Comparison of ENCODE assay signal across 10 cellular contexts in the genomic region with DNA sequence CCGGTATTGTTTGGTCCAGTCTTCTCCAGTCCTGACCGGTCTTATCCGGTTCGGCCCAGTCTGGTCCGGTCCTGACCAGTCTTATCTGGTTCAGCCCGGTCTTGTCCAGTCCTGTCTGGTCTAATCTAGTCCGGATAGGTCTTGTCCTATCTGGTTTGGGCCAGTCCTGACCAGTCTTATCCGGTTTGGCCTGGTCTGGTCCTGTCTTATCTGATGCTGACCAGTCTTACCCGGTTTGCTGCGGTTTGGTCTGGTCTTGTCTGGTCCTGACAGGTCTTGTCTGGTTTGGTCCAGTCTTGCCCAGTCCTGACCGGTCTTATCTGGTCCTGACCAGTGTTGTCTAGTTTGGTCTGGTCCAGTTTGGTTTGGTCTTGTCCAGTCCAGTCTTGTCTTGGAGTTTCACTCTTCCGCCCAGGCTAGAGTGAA. TPM values are rescaled to one million over a fixed set of nuclear protein-coding genes. Genes with fewer than 3 reads are reported as not detected.
A peak's percentile ranks its signal among the peaks of the same experiment; 100 is the strongest.
DNase-seq lines count a peak whose midpoint lies in the region; ATAC-seq, FAIRE-seq and TF ChIP-seq lines count a peak whose summit lies in the region.
"Had no signal": no experiment of that assay in that cellular context is flagged by ENCODE, and none has a peak within 500 bp of the region (broad histone marks: within the 10 kb centered on the region; RNA-seq: fewer than 3 reads in every experiment).

No MANE protein-coding gene starts in this region.

- no peaks in the 10 kb centered on the region for H3K27me3 Mint-ChIP-seq in activated CD4-positive, alpha-beta memory T cell treated with anti-CD3 and anti-CD28 coated beads for 36 hours
- no peaks in the 10 kb centered on the region for H3K27me3 Mint-ChIP-seq in activated CD4-positive, alpha-beta memory T cell treated with anti-CD3 and anti-CD28 coated beads, Interleukin-2, amount 10 ng/mL, durations not matched to agents 7 days and 5 days

- H3K4me1 ChIP-seq in fibroblast of lung (ENCODE audit: control insufficient read depth, extremely low read depth, insufficient read depth, low read length), result no peaks in the 10 kb centered on the region
- no peaks in the 10 kb centered on the region for H3K4me1 ChIP-seq in pancreas
- no peaks in the 10 kb centered on the region for H3K4me1 ChIP-seq in small intestine (ENCODE audit: control insufficient read depth in 2 of 2, insufficient read depth in 1 of 2, low read depth in 1 of 2, low read length in 1 of 2)

- DNase-seq in activated CD4-positive, alpha-beta memory T cell treated with anti-CD3 and anti-CD28 coated beads for 36 hours, result peak; percentile 35
- DNase-seq in activated CD4-positive, alpha-beta memory T cell treated with anti-CD3 and anti-CD28 coated beads, Interleukin-2, amount 10 ng/mL, durations not matched to agents 7 days and 5 days, result no peak
- DNase-seq in RKO (ENCODE audit: low spot score) (peak; percentile 26), fibroblast of lung (ENCODE audit: low read depth in 2 of 2) (no peak), pancreas (no peak), small intestine (no peak), NCI-H128 (lab: John Stamatoyannopoulos, UW; ENCODE audit: unreplicated experiment) (no peak)

- no peak overlapping the region for H3K27ac Mint-ChIP-seq in activated CD4-positive, alpha-beta memory T cell treated with anti-CD3 and anti-CD28 coated beads for 36 hours
- no peak overlapping the region for H3K27ac Mint-ChIP-seq in activated CD4-positive, alpha-beta memory T cell treated with anti-CD3 and anti-CD28 coated beads, Interleukin-2, amount 10 ng/mL, durations not matched to agents 7 days and 5 days

- TF ChIP-seq CTCF in fibroblast of lung (conservative IDR thresholded peaks at IDR 0.05 in 1 of 2, IDR thresholded peaks at IDR 0.05 in 1 of 2; ENCODE audit: low read depth in 1 of 2, low read length in 2 of 2) (no peak), pancreas (IDR thresholded peaks at IDR 0.05) (no peak)

- 92 to 97% methylated on average over 12 of the region's 12 CpGs for WGBS in pancreas, 2 donors
- 94 to 97% (median 95%) methylated on average over 12 of the region's 12 CpGs for WGBS in small intestine, 3 donors

- H3K4me3 ChIP-seq in fibroblast of lung (replicated peaks in 1 of 4; ENCODE audit: control extremely low read depth in 1 of 4, insufficient read depth in 1 of 4, low read depth in 3 of 4, low read length in 4 of 4) (no peak overlapping the region), pancreas (no peak overlapping the region), small intestine (ENCODE audit: low read depth in 1 of 2, low read length in 2 of 2) (no peak overlapping the region)

- POLR2A ChIA-PET in activated CD4-positive, alpha-beta memory T cell treated with anti-CD3 and anti-CD28 coated beads for 36 hours (lab: Charles Lee), result no interaction called here
- POLR2A ChIA-PET in activated CD4-positive, alpha-beta memory T cell treated with anti-CD3 and anti-CD28 coated beads, Interleukin-2, amount 10 ng/mL, durations not matched to agents 7 days and 5 days (lab: Charles Lee), result no interaction called here

- CTCF ChIA-PET in activated CD4-positive, alpha-beta memory T cell treated with anti-CD3 and anti-CD28 coated beads for 36 hours (lab: Charles Lee), result no interaction called here
- CTCF ChIA-PET in activated CD4-positive, alpha-beta memory T cell treated with anti-CD3 and anti-CD28 coated beads, Interleukin-2, amount 10 ng/mL, durations not matched to agents 7 days and 5 days (lab: Charles Lee), result no interaction called here

- peak in 3 of 4 donors; percentile 18 to 50 (median 45) for ATAC-seq in pancreas
- ATAC-seq in HG03457 (IDR thresholded peaks at IDR 0.05; ENCODE audit: unreplicated experiment), result no peak
- ATAC-seq: Right ventricle myocardium inferior had no signal

- H4K20me1 ChIP-seq in fibroblast of lung (ENCODE audit: control insufficient read depth, extremely low read depth, insufficient read depth, low read length), result no peaks in the 10 kb centered on the region

- no peak overlapping the region for H3K4me3 Mint-ChIP-seq in activated CD4-positive, alpha-beta memory T cell treated with anti-CD3 and anti-CD28 coated beads for 36 hours
- H3K4me3 Mint-ChIP-seq in activated CD4-positive, alpha-beta memory T cell treated with anti-CD3 and anti-CD28 coated beads, Interleukin-2, amount 10 ng/mL, durations not matched to agents 7 days and 5 days, result no peak overlapping the region

- no peak overlapping the region for H3K4me2 ChIP-seq in fibroblast of lung (ENCODE audit: extremely low read depth, insufficient read depth, low read length)

- H3K36me3 Mint-ChIP-seq in activated CD4-positive, alpha-beta memory T cell treated with anti-CD3 and anti-CD28 coated beads for 36 hours, result peaks cover 83% of the 10 kb centered on the region
- H3K36me3 Mint-ChIP-seq in activated CD4-positive, alpha-beta memory T cell treated with anti-CD3 and anti-CD28 coated beads, Interleukin-2, amount 10 ng/mL, durations not matched to agents 7 days and 5 days (ENCODE audit: low read depth), result peaks cover 92% of the 10 kb centered on the region

- H3K27ac ChIP-seq in fibroblast of lung (ENCODE audit: insufficient read depth, low read length) (peak overlapping the region; percentile 54), pancreas (no peak overlapping the region), small intestine (ENCODE audit: low read depth in 1 of 2, low read length in 1 of 2) (no peak overlapping the region)
- H3K27ac ChIP-seq: VCaP had no signal

- H3K9me3 ChIP-seq in fibroblast of lung (ENCODE audit: control insufficient read depth, insufficient read depth, low read depth, low read length) (no peaks in the 10 kb centered on the region), pancreas (no peaks in the 10 kb centered on the region), small intestine (ENCODE audit: control insufficient read depth, low read depth) (no peaks in the 10 kb centered on the region)

- no peak overlapping the region for H2AFZ ChIP-seq in fibroblast of lung (ENCODE audit: low read length)

- H3K27me3 ChIP-seq in fibroblast of lung (ENCODE audit: control insufficient read depth, insufficient read depth, low read length) (no peaks in the 10 kb centered on the region), pancreas (no peaks in the 10 kb centered on the region), small intestine (ENCODE audit: control insufficient read depth in 2 of 2, insufficient read depth in 2 of 2, low read length in 2 of 2) (no peaks in the 10 kb centered on the region)

- peaks cover 2% of the 10 kb centered on the region for H3K79me2 ChIP-seq in fibroblast of lung (ENCODE audit: control insufficient read depth, insufficient read depth, low read length)

- H3K36me3 ChIP-seq in fibroblast of lung (ENCODE audit: control insufficient read depth, insufficient read depth, low read length), result peaks cover 33% of the 10 kb centered on the region
- H3K36me3 ChIP-seq in pancreas, result peaks cover 4 to 96% (median 57%) of the 10 kb centered on the region in 3 donors
- H3K36me3 ChIP-seq in small intestine (ENCODE audit: control insufficient read depth in 2 of 2, insufficient read depth in 2 of 2, low read length in 2 of 2), result peaks cover 7 to 14% of the 10 kb centered on the region in 2 donors

- no peaks in the 10 kb centered on the region for H3K9me3 Mint-ChIP-seq in activated CD4-positive, alpha-beta memory T cell treated with anti-CD3 and anti-CD28 coated beads for 36 hours
- no peaks in the 10 kb centered on the region for H3K9me3 Mint-ChIP-seq in activated CD4-positive, alpha-beta memory T cell treated with anti-CD3 and anti-CD28 coated beads, Interleukin-2, amount 10 ng/mL, durations not matched to agents 7 days and 5 days

- H3K4me1 Mint-ChIP-seq in activated CD4-positive, alpha-beta memory T cell treated with anti-CD3 and anti-CD28 coated beads for 36 hours (ENCODE audit: low read depth), result peaks cover 33% of the 10 kb centered on the region
- peaks cover 4% of the 10 kb centered on the region for H3K4me1 Mint-ChIP-seq in activated CD4-positive, alpha-beta memory T cell treated with anti-CD3 and anti-CD28 coated beads, Interleukin-2, amount 10 ng/mL, durations not matched to agents 7 days and 5 days

- FAIRE-seq in pancreas (lab: Jason Lieb, UNC) (no peak), small intestine (lab: Jason Lieb, UNC) (no peak)

- no peak overlapping the region for H3K9ac ChIP-seq in fibroblast of lung (ENCODE audit: insufficient read depth, low read length)

- intact Hi-C loops in activated CD4-positive, alpha-beta memory T cell treated with anti-CD3 and anti-CD28 coated beads for 36 hours (cut with micrococcal nuclease), result no loop called here
- intact Hi-C loops in pancreas (cut with DNase I), result no loop called here

RNA-seq across cellular contexts. Expression of a gene that starts 30.1 kb away (rescaled TPM):
- total RNA-seq in activated CD4-positive, alpha-beta memory T cell treated with anti-CD3 and anti-CD28 coated beads for 36 hours, result 100 to 1,000 TPM; 212 to 215 TPM
- 100 to 1,000 TPM; 163 to 171 TPM for total RNA-seq in activated CD4-positive, alpha-beta memory T cell treated with anti-CD3 and anti-CD28 coated beads, Interleukin-2, amount 10 ng/mL, durations not matched to agents 7 days and 5 days
- total RNA-seq in fibroblast of lung (120 and 127 TPM in 2 replicates), pancreas (10 to 100 TPM; 39.3 to 71.7 (median 58.9) TPM)
- polyA plus RNA-seq in fibroblast of lung (133 and 194 TPM in 2 replicates), pancreas (10 to 100 TPM; 28.5 to 62.1 TPM), small intestine (100 to 1,000 TPM in 1 of 3 donors, 10 to 100 TPM in 2; 63.3 to 101 (median 67.8) TPM)
- polyA plus RNA-seq in fibroblast of lung (2012), result 90.7 and 135 TPM in 2 replicates
- 52.6 and 120 TPM in 2 replicates for polyA minus RNA-seq in fibroblast of lung (ENCODE audit: low replicate concordance)

Comparison
In these comparisons a context has a peak if more than half of its experiments do, and no peak if none do; other contexts are left out.
1. DNase-seq: peak in activated CD4-positive, alpha-beta memory T cell treated with anti-CD3 and anti-CD28 coated beads for 36 hours (single experiment) and RKO (single experiment); none in activated CD4-positive, alpha-beta memory T cell treated with anti-CD3 and anti-CD28 coated beads, Interleukin-2, amount 10 ng/mL, durations not matched to agents 7 days and 5 days (single experiment), fibroblast of lung (0 of 2), pancreas (0 of 6), small intestine (single experiment) and NCI-H128 (single experiment).